In genomic region chr5:74028976-74029375, GRCh38 we compare ENCODE assay signal across 20 cellular contexts.
"Had no signal": no experiment of that assay in that cellular context is flagged by ENCODE, and none has a peak within 500 bp of the region (broad histone marks: within the 10 kb centered on the region; RNA-seq: fewer than 3 reads in every experiment).

No MANE protein-coding gene starts in this region.

- DNase-seq: activated CD4-positive, alpha-beta T cell treated with anti-CD3 and anti-CD28 coated beads for 48 hours; activated CD4-positive, alpha-beta T cell treated with anti-CD3 and anti-CD28 coated beads, Interleukin-2, amount 50 U/mL, for 48 hours; activated CD8-positive, alpha-beta memory T cell treated with anti-CD3 and anti-CD28 coated beads for 24 hours; activated effector memory CD4-positive, alpha-beta T cell treated with Interleukin-2 at 50 U/mL for 16 hours; activated naive CD4-positive, alpha-beta T cell treated with Interleukin-2 at 50 U/mL for 16 hours; adrenal gland; aorta; endodermal cell; foreskin melanocyte; left ventricle myocardium inferior; naive B cell; ovary; right lobe of liver; stimulated activated CD4-positive, alpha-beta T cell treated with anti-CD3 and anti-CD28 coated beads, Interleukin-12 subunit alpha, Interleukin-12 subunit beta, amount 100 ng/mL, for 4 hours; stimulated activated CD4-positive, alpha-beta T cell treated with anti-CD3 and anti-CD28 coated beads, Interleukin-4, amount 100 ng/mL, for 1 hour; stimulated activated naive CD8-positive, alpha-beta T cell treated with anti-CD3 and anti-CD28 coated beads, Interleukin-15, Interleukin-2, amounts not matched to agents 100 U/mL and 50 U/mL, for 24 hours had no signal

- H3K27ac ChIP-seq: adrenal gland, esophagus muscularis mucosa, left ventricle myocardium inferior, ovary, right lobe of liver, vagina, VCaP had no signal

- H3K27me3 ChIP-seq: adrenal gland, esophagus muscularis mucosa, ovary, right lobe of liver, vagina had no signal

- H3K9me3 ChIP-seq: adrenal gland, esophagus muscularis mucosa, left ventricle myocardium inferior, ovary, right lobe of liver, vagina had no signal

- H3K36me3 ChIP-seq: adrenal gland, esophagus muscularis mucosa, left ventricle myocardium inferior, ovary, right lobe of liver, vagina had no signal

- H3K4me3 ChIP-seq: adrenal gland, esophagus muscularis mucosa, left ventricle myocardium inferior, lung, ovary, right lobe of liver, vagina had no signal

- H3K4me1 ChIP-seq: esophagus muscularis mucosa, left ventricle myocardium inferior, right lobe of liver, vagina had no signal
